Comparison of ENCODE assay signal across 9 cellular contexts in the genomic region with DNA sequence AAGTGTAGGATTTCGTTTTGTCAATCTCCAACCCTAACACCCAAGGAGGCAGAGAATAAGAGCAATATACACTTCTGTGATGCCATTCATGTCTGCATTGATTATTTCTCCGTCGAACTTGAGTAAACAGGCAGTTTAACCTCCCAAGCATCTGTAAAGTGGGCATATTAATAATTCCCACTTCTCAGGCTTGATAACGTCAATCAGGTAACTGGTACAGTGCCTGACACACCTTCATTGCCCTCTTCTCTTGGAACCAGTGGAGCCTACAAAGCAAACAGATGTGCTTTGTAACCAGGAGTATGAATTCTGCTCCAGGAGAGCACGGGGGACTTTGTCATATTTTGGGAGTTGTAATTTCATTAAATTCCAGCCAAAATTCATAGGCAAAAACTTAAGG. TPM values are rescaled to one million over a fixed set of nuclear protein-coding genes. Genes with fewer than 3 reads are reported as not detected.
DNase-seq lines count a peak whose midpoint lies in the region; ATAC-seq, FAIRE-seq and TF ChIP-seq lines count a peak whose summit lies in the region.
"Had no signal": no experiment of that assay in that cellular context is flagged by ENCODE, and none has a peak within 500 bp of the region (broad histone marks: within the 10 kb centered on the region; RNA-seq: fewer than 3 reads in every experiment).

No MANE protein-coding gene starts in this region.

- peak; percentile 24 for FAIRE-seq in GM18507 (lab: Jason Lieb, UNC)
- no peak for FAIRE-seq in D721Med (lab: Jason Lieb, UNC)

- ATAC-seq in HG03439 (IDR thresholded peaks at IDR 0.05; ENCODE audit: unreplicated experiment) (no peak), HG02852 (IDR thresholded peaks at IDR 0.05; ENCODE audit: unreplicated experiment) (no peak)

- no peaks in the 10 kb centered on the region for H3K4me1 ChIP-seq in rectal smooth muscle tissue (ENCODE audit: control insufficient read depth, insufficient read depth, low read length)

- TF ChIP-seq CTCF in fibroblast of the aortic adventitia (IDR thresholded peaks at IDR 0.05; ENCODE audit: insufficient read depth, low read length) (no peak), D721Med (IDR thresholded peaks at IDR 0.05; ENCODE audit: insufficient read depth, missing control alignments) (no peak)

- no peak overlapping the region for H3K27ac ChIP-seq in SK-N-MC
- H3K27ac ChIP-seq in rectal smooth muscle tissue (ENCODE audit: low read depth, low read length) = no peak overlapping the region

- no peaks in the 10 kb centered on the region for H3K27me3 ChIP-seq in rectal smooth muscle tissue (ENCODE audit: control insufficient read depth, insufficient read depth, low read length)

- DNase-seq in GM18507 (ENCODE audit: extremely low spot score, insufficient read length, low read depth) (no peak), SK-N-MC (ENCODE audit: low read depth, low spot score) (no peak), fibroblast of the aortic adventitia (ENCODE audit: low read depth) (no peak), occipital lobe (lab: John Stamatoyannopoulos, UW) (no peak), D721Med (ENCODE audit: insufficient read length, low spot score) (no peak)
- DNase-seq: NCI-H1436 treated with DMSO at 0.1 percent for 48 hours had no signal

- H3K4me3 ChIP-seq in SK-N-MC = peak overlapping the region; percentile 58
- peak overlapping the region; percentile 55 for H3K4me3 ChIP-seq in fibroblast of the aortic adventitia (ENCODE audit: low read depth, low read length)
- H3K4me3 ChIP-seq in rectal smooth muscle tissue (ENCODE audit: low read length) = peak overlapping the region; percentile 69

- H3K9ac ChIP-seq in SK-N-MC (ENCODE audit: insufficient read length) = no peak overlapping the region
- H3K9ac ChIP-seq in rectal smooth muscle tissue (ENCODE audit: low read length) = no peak overlapping the region

- no peaks in the 10 kb centered on the region for H3K9me3 ChIP-seq in SK-N-MC (ENCODE audit: low read depth, low read length)

- H3K36me3 ChIP-seq in SK-N-MC (ENCODE audit: insufficient read depth, low read length) = no peaks in the 10 kb centered on the region
- H3K36me3 ChIP-seq in rectal smooth muscle tissue (ENCODE audit: control insufficient read depth, insufficient read depth, low read length) = no peaks in the 10 kb centered on the region

RNA-seq across cellular contexts. Expression of a gene that starts 32.5 kb away (rescaled TPM):
- total RNA-seq in fibroblast of the aortic adventitia (ENCODE audit: low replicate concordance) (0.09 and 4.7 TPM in 2 replicates), occipital lobe (1.6 TPM)
